8 cellular contexts compared by ENCODE assay signal in the genomic region with DNA sequence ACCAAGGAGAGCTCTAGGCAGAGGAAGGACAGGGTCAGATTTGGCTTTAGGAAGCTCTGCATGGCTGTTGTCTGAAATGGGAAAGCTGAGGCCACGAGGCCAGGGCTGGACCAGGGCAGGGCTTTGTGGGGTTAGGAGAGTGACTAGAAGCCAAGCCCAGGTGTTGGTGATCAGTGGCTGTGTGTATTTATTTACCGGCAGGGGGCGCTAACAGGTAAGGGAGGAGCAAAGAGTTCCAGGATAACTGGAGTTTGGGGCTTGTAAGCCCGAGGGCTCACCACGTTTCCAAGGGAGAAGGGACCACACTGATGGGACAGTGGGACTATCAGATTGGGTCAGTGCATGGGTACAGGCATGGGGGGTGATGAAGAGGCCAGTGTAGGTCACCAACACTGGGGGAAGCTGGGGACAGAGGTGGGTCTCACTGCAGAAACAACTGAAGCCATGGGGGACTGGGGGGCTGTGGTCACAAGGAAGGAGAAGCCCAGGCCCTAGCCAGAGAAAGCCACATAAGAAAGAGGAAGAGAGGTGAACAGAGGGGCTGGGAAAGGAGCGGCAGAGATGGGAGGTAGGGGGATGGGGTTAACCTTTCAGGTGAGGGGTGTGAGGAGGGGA. TPM values are rescaled to one million over a fixed set of nuclear protein-coding genes. Genes with fewer than 3 reads are reported as not detected.
DNase-seq lines count a peak whose midpoint lies in the region; ATAC-seq and TF ChIP-seq lines count a peak whose summit lies in the region.
"Had no signal": no experiment of that assay in that cellular context is flagged by ENCODE, and none has a peak within 500 bp of the region (broad histone marks: within the 10 kb centered on the region; RNA-seq: fewer than 3 reads in every experiment).

No MANE protein-coding gene starts in this region.

- DNase-seq in GM06990 (ENCODE audit: extremely low read depth, insufficient read length) (peak; percentile 46), MV-4-11 (lab: John Stamatoyannopoulos, UW) (peak; percentile 55), SK-N-DZ (ENCODE audit: low spot score) (peak; percentile 73), head of caudate nucleus (peak in 36 of 42 donors; percentile 15 to 83 (median 54))
- DNase-seq in activated naive CD4-positive, alpha-beta T cell treated with anti-CD3 and anti-CD28 coated beads, Interleukin-2, amount 50 U/mL, for 16 hours = peak; percentile 45
- DNase-seq in stimulated activated CD4-positive, alpha-beta T cell treated with anti-CD3 and anti-CD28 coated beads, Interleukin-12 subunit alpha, Interleukin-12 subunit beta, amount 100 ng/mL, for 48 hours (ENCODE audit: low read depth in 2 of 3, low spot score in 1 of 3) = peak in 2 of 3 donors; percentile 25 to 53

- intact Hi-C loops in head of caudate nucleus (cut with DNase I) = loop anchor here (5.0 kb wide), 1 partner anchor 168 kb away; the partner anchor contains the start of gene KMT2B

- H3K4me3 ChIP-seq in GM06990 (replicated peaks; ENCODE audit: low read depth, low read length) = no peak overlapping the region

- ATAC-seq in HG03520 (IDR thresholded peaks at IDR 0.05; ENCODE audit: unreplicated experiment) = no peak

- peaks cover 6% of the 10 kb centered on the region; the same call in 1 of the 2 replicates for H3K36me3 ChIP-seq in GM06990 (ENCODE audit: control insufficient read depth, insufficient read depth, low read length)

- peak; percentile 67 for TF ChIP-seq CTCF in GM06990 (IDR thresholded peaks at IDR 0.05; ENCODE audit: insufficient read depth, low read length, poor library complexity, severe bottlenecking)

- no peaks in the 10 kb centered on the region for H3K27me3 ChIP-seq in GM06990 (replicated peaks; ENCODE audit: control insufficient read depth, insufficient read depth, low read length)

RNA-seq across cellular contexts. Expression of gene TMEM147, which starts 3.9 kb away (rescaled TPM):
- polyA plus RNA-seq in SK-N-DZ (2014; cell fraction: cytosol; rRNA removed) = 68.5 and 107 TPM in 2 replicates
- 81.5 and 92.3 TPM in 2 replicates for polyA plus RNA-seq in SK-N-DZ (2014; cell fraction: nucleus; rRNA removed)

RNA-seq across cellular contexts. Expression of gene ATP4A, which starts 14.2 kb away (rescaled TPM):
- 0.03 and 0.10 TPM in 2 replicates for polyA plus RNA-seq in SK-N-DZ (2014; cell fraction: cytosol; rRNA removed)
- 0.26 and 0.40 TPM in 2 replicates for polyA plus RNA-seq in SK-N-DZ (2014; cell fraction: nucleus; rRNA removed)

RNA-seq across cellular contexts. Expression of gene GAPDHS, which starts 16.0 kb away (rescaled TPM):
- polyA plus RNA-seq in SK-N-DZ (2014; cell fraction: cytosol; rRNA removed) = 0.45 and 0.76 TPM in 2 replicates
- polyA plus RNA-seq in SK-N-DZ (2014; cell fraction: nucleus; rRNA removed) = 2.2 TPM in 1 of 2 replicates, not detected in the other
- polyA plus RNA-seq: esophagus had no signal

RNA-seq across cellular contexts. Expression of gene SBSN, which starts 21.2 kb away (rescaled TPM):
- not detected in 2 replicates for polyA plus RNA-seq in SK-N-DZ (2014; cell fraction: cytosol; rRNA removed)
- polyA plus RNA-seq in SK-N-DZ (2014; cell fraction: nucleus; rRNA removed) = not detected in 2 replicates

RNA-seq across cellular contexts. Expression of gene DMKN, which starts 35.8 kb away (rescaled TPM):
- not detected in 2 replicates for polyA plus RNA-seq in SK-N-DZ (2014; cell fraction: cytosol; rRNA removed)
- polyA plus RNA-seq in SK-N-DZ (2014; cell fraction: nucleus; rRNA removed) = not detected in 2 replicates
